In the genomic region with DNA sequence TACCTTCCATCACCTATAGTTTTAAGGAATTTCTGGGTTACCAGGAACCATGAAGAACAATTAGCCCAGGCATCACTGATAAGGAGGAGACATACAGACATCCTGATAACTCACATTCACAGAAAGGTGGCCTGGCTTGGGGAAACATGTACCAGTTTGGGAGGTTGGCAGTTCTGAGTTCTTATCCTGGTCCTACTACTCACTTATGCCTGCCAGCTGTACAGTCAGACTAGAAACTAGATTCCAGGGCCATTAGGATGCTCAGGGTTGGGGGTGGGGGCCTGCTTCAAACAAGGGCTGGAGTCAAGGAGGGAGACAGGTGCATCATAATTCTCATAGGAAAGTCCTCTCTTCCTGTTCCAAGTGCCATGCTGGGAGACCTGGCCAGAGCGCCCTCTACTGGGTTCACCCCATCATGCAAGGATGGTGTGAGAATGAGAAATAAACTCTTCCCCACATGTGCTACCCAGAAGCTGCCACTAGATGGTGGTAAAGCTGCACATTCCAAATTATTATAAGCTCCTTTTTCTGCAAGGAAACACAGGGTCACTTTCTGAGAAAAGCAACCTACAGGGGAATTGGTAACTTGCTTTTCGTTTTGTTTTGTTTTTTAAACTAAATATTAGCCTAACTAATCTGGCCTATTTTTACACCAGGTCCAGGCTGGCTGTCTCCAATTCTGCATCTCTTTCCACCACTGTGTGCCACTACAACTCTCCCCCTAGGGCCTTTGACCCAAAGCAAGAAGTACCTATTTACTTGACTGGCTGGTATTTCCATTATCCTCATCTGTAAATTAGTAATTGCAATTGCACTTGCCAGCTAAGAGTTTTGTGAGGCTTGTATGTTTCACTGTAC, we compare ENCODE assay signal across 8 cellular contexts. TPM values are rescaled to one million over a fixed set of nuclear protein-coding genes. Genes with fewer than 3 reads are reported as not detected.
A peak's percentile ranks its signal among the peaks of the same experiment; 100 is the strongest.
DNase-seq lines count a peak whose midpoint lies in the region; ATAC-seq and TF ChIP-seq lines count a peak whose summit lies in the region.

No MANE protein-coding gene starts in this region.

- no peak overlapping the region for H2BK12ac ChIP-seq in mesenchymal stem cell (ENCODE audit: low read length in 2 of 2)

- ATAC-seq in effector memory CD8-positive, alpha-beta T cell (replicated peaks) = peak; percentile 68
- ATAC-seq in stimulated activated naive CD8-positive, alpha-beta T cell treated with anti-CD3 and anti-CD28 coated beads, Interleukin-15, Interleukin-2, amounts not matched to agents 100 U/mL and 50 U/mL, for 24 hours = peak; percentile 40
- ATAC-seq in GM18861 (IDR thresholded peaks at IDR 0.05; ENCODE audit: unreplicated experiment) = no peak

- H3K4ac ChIP-seq in mesenchymal stem cell (ENCODE audit: low read depth in 1 of 2, low read length in 2 of 2) = no peak overlapping the region

- no peak overlapping the region for H4K8ac ChIP-seq in mesenchymal stem cell (ENCODE audit: low read length)

- no peak overlapping the region for H2AFZ ChIP-seq in GM23248
- no peak overlapping the region for H2AFZ ChIP-seq in mesenchymal stem cell (ENCODE audit: low read depth, low read length)

- no peaks in the 10 kb centered on the region for H3F3A ChIP-seq in GM23248 (ENCODE audit: insufficient read depth)

- in situ Hi-C loops in GM23248 (cut with MboI) = no loop called here

- no peaks in the 10 kb centered on the region for H3K79me1 ChIP-seq in mesenchymal stem cell (replicated peaks; ENCODE audit: low read length, poor library complexity, severe bottlenecking)

- DNase-seq in AG10803 (ENCODE audit: low read depth) (peak; percentile 64), GM23248 (peak; percentile 67), NCI-H526 treated with DMSO at 0.1 percent for 48 hours (lab: John Stamatoyannopoulos, UW) (peak; percentile 21), mesenchymal stem cell (peak; percentile 56)
- DNase-seq in activated CD4-positive, alpha-beta T cell treated with anti-CD3 and anti-CD28 coated beads, Interleukin-2, amount 50 U/mL, for 24 hours (ENCODE audit: low read depth in 1 of 2, low spot score in 1 of 2) = peak; percentile 29 to 38
- peak; percentile 33 to 57 (median 34) for DNase-seq in effector memory CD8-positive, alpha-beta T cell
- DNase-seq in stimulated activated naive CD8-positive, alpha-beta T cell treated with anti-CD3 and anti-CD28 coated beads, Interleukin-15, Interleukin-2, amounts not matched to agents 100 U/mL and 50 U/mL, for 24 hours = peak; percentile 75

- no peak overlapping the region for H2BK5ac ChIP-seq in mesenchymal stem cell (ENCODE audit: low read depth, low read length, poor library complexity, severe bottlenecking)

- no peak overlapping the region for H3K18ac ChIP-seq in mesenchymal stem cell (ENCODE audit: low read depth in 1 of 2, low read length in 2 of 2)

- H2BK15ac ChIP-seq in mesenchymal stem cell (ENCODE audit: low read depth, poor library complexity, severe bottlenecking) = no peak overlapping the region

- H3K4me3 ChIP-seq in AG10803 (ENCODE audit: low read length) = no peak overlapping the region
- H3K4me3 ChIP-seq in GM23248 = no peak overlapping the region
- H3K4me3 ChIP-seq in mesenchymal stem cell (ENCODE audit: insufficient read depth in 1 of 2, low read depth in 1 of 2, low read length in 2 of 2) = no peak overlapping the region

- peak overlapping the region in 1 of 2 donors; percentile 25 for H3K27ac Mint-ChIP-seq in effector memory CD8-positive, alpha-beta T cell

- no peak overlapping the region for H3K14ac ChIP-seq in mesenchymal stem cell (ENCODE audit: low read length in 2 of 2)

- no peak overlapping the region for H3K4me3 Mint-ChIP-seq in effector memory CD8-positive, alpha-beta T cell

- no peak overlapping the region for H3K4me2 ChIP-seq in GM23248 (ENCODE audit: unreplicated experiment)
- H3K4me2 ChIP-seq in mesenchymal stem cell (ENCODE audit: low read length, poor library complexity, severe bottlenecking) = no peak overlapping the region

- H3K4me1 Mint-ChIP-seq in effector memory CD8-positive, alpha-beta T cell (ENCODE audit: low read depth in 2 of 2) = peaks cover 10 to 24% of the 10 kb centered on the region in 2 donors

- no peaks in the 10 kb centered on the region for H3K36me3 ChIP-seq in GM23248 (ENCODE audit: low read depth)
- peaks cover 0 to 58% of the 10 kb centered on the region in 2 experiments for H3K36me3 ChIP-seq in mesenchymal stem cell (ENCODE audit: control insufficient read depth in 1 of 2, insufficient read depth in 2 of 2, low read depth in 1 of 2, low read length in 2 of 2)

- no peaks in the 10 kb centered on the region for H3K9me3 Mint-ChIP-seq in effector memory CD8-positive, alpha-beta T cell

- 0% methylated on average over 2 of the region's 2 CpGs for WGBS in GM23248 (ENCODE audit: low coverage in 1 of 2, low lambda C conversion rate in 2 of 2, missing lambda C conversion rate in 2 of 2), 2 experiments
- 0% methylated on average over 1 of the region's 2 CpGs for WGBS in mesenchymal stem cell

- H2AK5ac ChIP-seq in mesenchymal stem cell (ENCODE audit: low read length, severe bottlenecking) = no peak overlapping the region

- H3K36me3 Mint-ChIP-seq in effector memory CD8-positive, alpha-beta T cell (ENCODE audit: insufficient read depth) = peaks cover 62% of the 10 kb centered on the region

- H4K20me1 ChIP-seq in GM23248 (ENCODE audit: insufficient read depth) = no peaks in the 10 kb centered on the region

- peak; percentile 94 for TF ChIP-seq CTCF in AG10803 (conservative IDR thresholded peaks at IDR 0.05; ENCODE audit: low read length)

- H3K4me1 ChIP-seq in GM23248 (ENCODE audit: insufficient read depth) (no peaks in the 10 kb centered on the region), mesenchymal stem cell (ENCODE audit: control insufficient read depth, insufficient read depth, low read depth, low read length) (no peaks in the 10 kb centered on the region)

- H3K9me3 ChIP-seq in GM23248 (ENCODE audit: low read depth) = no peaks in the 10 kb centered on the region
- no peaks in the 10 kb centered on the region for H3K9me3 ChIP-seq in mesenchymal stem cell (ENCODE audit: control insufficient read depth, low read length)

- no peaks in the 10 kb centered on the region for H3K27me3 Mint-ChIP-seq in effector memory CD8-positive, alpha-beta T cell

- H4K91ac ChIP-seq in mesenchymal stem cell (ENCODE audit: low read length) = no peak overlapping the region

- H3K27me3 ChIP-seq in GM23248 (replicated peaks; ENCODE audit: insufficient read depth) = no peaks in the 10 kb centered on the region
- peaks cover 0 to 30% of the 10 kb centered on the region in 2 experiments for H3K27me3 ChIP-seq in mesenchymal stem cell (ENCODE audit: control insufficient read depth in 1 of 2, insufficient read depth in 1 of 2, low read length in 2 of 2)

- H3K9me2 ChIP-seq in GM23248 (ENCODE audit: insufficient read depth) = no peaks in the 10 kb centered on the region

- H3K23ac ChIP-seq in mesenchymal stem cell (ENCODE audit: low read length in 2 of 2) = no peak overlapping the region

- H2BK120ac ChIP-seq in mesenchymal stem cell (ENCODE audit: low read depth, low read length) = no peak overlapping the region

- H3K27ac ChIP-seq in GM23248 (no peak overlapping the region), mesenchymal stem cell (ENCODE audit: low read length, poor library complexity, severe bottlenecking) (no peak overlapping the region)

- H3K9ac ChIP-seq in GM23248 (no peak overlapping the region), mesenchymal stem cell (ENCODE audit: low read length) (no peak overlapping the region)

- H3K79me2 ChIP-seq in GM23248 (ENCODE audit: insufficient read depth) = no peaks in the 10 kb centered on the region

RNA-seq across cellular contexts. Expression of gene OAS2, which starts 14.5 kb away (rescaled TPM):
- total RNA-seq in GM23248 (2014; rRNA removed; shearing (Covaris generic)) = 0.54 and 1.0 TPM in 2 replicates
- polyA plus RNA-seq in GM23248 (2016; fragmentation: Nextera tagmentation; extraction: Ambion mirVana) = 0.56 and 1.4 TPM in 2 replicates
- 0.48 TPM for polyA plus RNA-seq in mesenchymal stem cell (2013, experiment 1 of 2)
- 0.41 TPM for polyA plus RNA-seq in mesenchymal stem cell (2013, experiment 2 of 2)

RNA-seq across cellular contexts. Expression of gene OAS3, which starts 54.5 kb away (rescaled TPM):
- total RNA-seq in GM23248 (2014; rRNA removed; shearing (Covaris generic)) = 0.22 and 0.38 TPM in 2 replicates
- polyA plus RNA-seq in GM23248 (2016; fragmentation: Nextera tagmentation; extraction: Ambion mirVana) = 0.35 and 0.63 TPM in 2 replicates
- 4.0 TPM for polyA plus RNA-seq in mesenchymal stem cell (2013, experiment 1 of 2)
- 4.0 TPM for polyA plus RNA-seq in mesenchymal stem cell (2013, experiment 2 of 2)

Comparison
In these comparisons a context has a peak if more than half of its experiments do, and no peak if none do; other contexts are left out.
1. DNase-seq: peak in every context shown above with its lines; median percentile 75 in stimulated activated naive CD8-positive, alpha-beta T cell treated with anti-CD3 and anti-CD28 coated beads, Interleukin-15, Interleukin-2, amounts not matched to agents 100 U/mL and 50 U/mL, for 24 hours; 67 in GM23248; 64 in AG10803; 56 in mesenchymal stem cell; 34 in effector memory CD8-positive, alpha-beta T cell; 34 in activated CD4-positive, alpha-beta T cell treated with anti-CD3 and anti-CD28 coated beads, Interleukin-2, amount 50 U/mL, for 24 hours; 21 in NCI-H526 treated with DMSO at 0.1 percent for 48 hours.